In the genomic region with DNA sequence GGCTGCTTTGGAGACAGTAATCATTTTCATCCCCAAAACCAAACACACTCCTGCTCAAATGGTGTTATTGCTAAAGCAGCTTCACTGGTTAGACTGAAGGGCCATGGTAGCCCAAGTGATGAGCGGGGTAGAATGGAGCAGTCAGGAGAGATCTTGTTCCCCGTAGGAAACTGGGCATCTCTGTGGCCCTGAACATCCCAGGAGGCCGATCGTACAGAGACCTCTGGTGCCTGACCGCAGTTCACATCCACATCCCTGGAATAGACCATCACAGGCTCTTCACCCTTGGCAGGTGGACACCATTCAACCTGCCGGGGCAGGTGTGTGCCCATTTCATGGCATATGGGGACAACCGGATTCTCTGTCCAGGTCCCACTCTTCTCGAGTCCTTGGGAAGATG, we compare ENCODE assay signal across 9 cellular contexts. TPM values are rescaled to one million over a fixed set of nuclear protein-coding genes. Genes with fewer than 3 reads are reported as not detected.
A peak's percentile ranks its signal among the peaks of the same experiment; 100 is the strongest.
DNase-seq lines count a peak whose midpoint lies in the region; ATAC-seq and TF ChIP-seq lines count a peak whose summit lies in the region.
"Not testable (repeated sequence)": the region's sequence is repeated elsewhere in the genome, so short reads cannot be mapped to it uniquely, and the experiment has no call there.
"Had no signal": no experiment of that assay in that cellular context is flagged by ENCODE, and none has a peak within 500 bp of the region (broad histone marks: within the 10 kb centered on the region; RNA-seq: fewer than 3 reads in every experiment).

No MANE protein-coding gene starts in this region.

- not testable (repeated sequence) for TF ChIP-seq POLR2A in prostate gland (IDR thresholded peaks at IDR 0.05)

- not testable (repeated sequence) for H3K27me3 ChIP-seq in colonic mucosa; prostate gland (replicated peaks; ENCODE audit: insufficient read depth)

- H3K36me3 ChIP-seq in colonic mucosa, prostate gland: not testable (repeated sequence)

- H3K4me3 Mint-ChIP-seq in activated CD4-positive, alpha-beta T cell treated with anti-CD3 and anti-CD28 coated beads, Interleukin-2, amount 10 ng/mL, durations not matched to agents 7 days and 5 days; activated CD8-positive, alpha-beta memory T cell treated with anti-CD3 and anti-CD28 coated beads, Interleukin-2, amount 10 ng/mL, durations not matched to agents 7 days and 5 days; osteocyte (ENCODE audit: unreplicated experiment); type B pancreatic cell: not testable (repeated sequence)

- not testable (repeated sequence) for H3K9me3 Mint-ChIP-seq in activated CD4-positive, alpha-beta T cell treated with anti-CD3 and anti-CD28 coated beads, Interleukin-2, amount 10 ng/mL, durations not matched to agents 7 days and 5 days; activated CD8-positive, alpha-beta memory T cell treated with anti-CD3 and anti-CD28 coated beads, Interleukin-2, amount 10 ng/mL, durations not matched to agents 7 days and 5 days (ENCODE audit: low read depth); osteocyte (ENCODE audit: unreplicated experiment); type B pancreatic cell

- 94% methylated on average over 8 of the region's 8 CpGs for WGBS in prostate gland

- not testable (repeated sequence) for H3K27ac Mint-ChIP-seq in activated CD4-positive, alpha-beta T cell treated with anti-CD3 and anti-CD28 coated beads, Interleukin-2, amount 10 ng/mL, durations not matched to agents 7 days and 5 days; activated CD8-positive, alpha-beta memory T cell treated with anti-CD3 and anti-CD28 coated beads, Interleukin-2, amount 10 ng/mL, durations not matched to agents 7 days and 5 days; osteocyte (ENCODE audit: unreplicated experiment); type B pancreatic cell

- ATAC-seq in activated CD8-positive, alpha-beta memory T cell treated with anti-CD3 and anti-CD28 coated beads, Interleukin-2, amount 10 ng/mL, durations not matched to agents 7 days and 5 days; left ventricle myocardium superior: not testable (repeated sequence)

- H3K27me3 Mint-ChIP-seq in activated CD4-positive, alpha-beta T cell treated with anti-CD3 and anti-CD28 coated beads, Interleukin-2, amount 10 ng/mL, durations not matched to agents 7 days and 5 days; activated CD8-positive, alpha-beta memory T cell treated with anti-CD3 and anti-CD28 coated beads, Interleukin-2, amount 10 ng/mL, durations not matched to agents 7 days and 5 days; osteocyte (ENCODE audit: unreplicated experiment): not testable (repeated sequence)
- peaks cover 19% of the 10 kb centered on the region for H3K27me3 Mint-ChIP-seq in type B pancreatic cell

- H3K4me1 ChIP-seq in colonic mucosa; prostate gland (replicated peaks): not testable (repeated sequence)

- H3K36me3 Mint-ChIP-seq in activated CD4-positive, alpha-beta T cell treated with anti-CD3 and anti-CD28 coated beads, Interleukin-2, amount 10 ng/mL, durations not matched to agents 7 days and 5 days (ENCODE audit: low read depth); activated CD8-positive, alpha-beta memory T cell treated with anti-CD3 and anti-CD28 coated beads, Interleukin-2, amount 10 ng/mL, durations not matched to agents 7 days and 5 days; osteocyte (ENCODE audit: unreplicated experiment); type B pancreatic cell: not testable (repeated sequence)

- not testable (repeated sequence) for H3K27ac ChIP-seq in colonic mucosa, prostate gland

- TF ChIP-seq CTCF in colonic mucosa (IDR thresholded peaks at IDR 0.05); osteocyte (IDR thresholded peaks at IDR 0.05); prostate gland (IDR thresholded peaks at IDR 0.05); type B pancreatic cell (conservative IDR thresholded peaks at IDR 0.05): not testable (repeated sequence)

- DNase-seq in activated CD4-positive, alpha-beta T cell treated with anti-CD3 and anti-CD28 coated beads, Interleukin-2, amount 10 ng/mL, durations not matched to agents 7 days and 5 days: peak; percentile 3
- peak; percentile 37 for DNase-seq in activated CD8-positive, alpha-beta memory T cell treated with anti-CD3 and anti-CD28 coated beads, Interleukin-2, amount 10 ng/mL, durations not matched to agents 7 days and 5 days
- DNase-seq in colonic mucosa (peak; percentile 12), left ventricle myocardium superior (peak; percentile 8), mucosa of gallbladder (ENCODE audit: low spot score) (peak; percentile 4), osteocyte (ENCODE audit: extremely low spot score, unreplicated experiment) (peak; percentile 57), prostate gland (ENCODE audit: low spot score) (peak; percentile 1), type B pancreatic cell (ENCODE audit: extremely low spot score, unreplicated experiment) (peak; percentile 37)

- POLR2A ChIA-PET in activated CD4-positive, alpha-beta T cell treated with anti-CD3 and anti-CD28 coated beads, Interleukin-2, amount 10 ng/mL, durations not matched to agents 7 days and 5 days (lab: Charles Lee): not testable (repeated sequence)

- intact Hi-C loops in colonic mucosa (cut with DNase I); left ventricle myocardium superior (cut with micrococcal nuclease); prostate gland (cut with DNase I): not testable (repeated sequence)

- H3K4me3 ChIP-seq in colonic mucosa, prostate gland: not testable (repeated sequence)

- not testable (repeated sequence) for H3K9me3 ChIP-seq in colonic mucosa, prostate gland

- CTCF ChIA-PET in activated CD4-positive, alpha-beta T cell treated with anti-CD3 and anti-CD28 coated beads, Interleukin-2, amount 10 ng/mL, durations not matched to agents 7 days and 5 days (lab: Charles Lee); activated CD8-positive, alpha-beta memory T cell treated with anti-CD3 and anti-CD28 coated beads, Interleukin-2, amount 10 ng/mL, durations not matched to agents 7 days and 5 days (lab: Charles Lee): not testable (repeated sequence)

- not testable (repeated sequence) for H3K4me1 Mint-ChIP-seq in activated CD4-positive, alpha-beta T cell treated with anti-CD3 and anti-CD28 coated beads, Interleukin-2, amount 10 ng/mL, durations not matched to agents 7 days and 5 days; activated CD8-positive, alpha-beta memory T cell treated with anti-CD3 and anti-CD28 coated beads, Interleukin-2, amount 10 ng/mL, durations not matched to agents 7 days and 5 days; osteocyte (ENCODE audit: unreplicated experiment); type B pancreatic cell (ENCODE audit: unreplicated experiment)

- not testable (repeated sequence) for H3K9ac ChIP-seq in colonic mucosa (ENCODE audit: low read depth in 2 of 2, low read length in 2 of 2)

RNA-seq across cellular contexts. Expression of gene USP6, which starts 13.9 kb away (rescaled TPM):
- under 1 TPM; 0.05 to 0.06 TPM for total RNA-seq in activated CD4-positive, alpha-beta T cell treated with anti-CD3 and anti-CD28 coated beads, Interleukin-2, amount 10 ng/mL, durations not matched to agents 7 days and 5 days
- under 1 TPM; 0.03 to 0.07 TPM for total RNA-seq in activated CD8-positive, alpha-beta memory T cell treated with anti-CD3 and anti-CD28 coated beads, Interleukin-2, amount 10 ng/mL, durations not matched to agents 7 days and 5 days
- total RNA-seq in colonic mucosa (under 1 TPM in 1 of 2 donors, not detected in 1; 0.13 TPM), left ventricle myocardium superior (0.15 TPM), mucosa of gallbladder (0.09 TPM), osteocyte (0.13 and 0.16 TPM in 2 replicates), prostate gland (1 to 10 TPM; 1.4 to 6.8 TPM), type B pancreatic cell (ENCODE audit: low replicate concordance) (0.07 and 0.22 TPM in 2 replicates)
- total RNA-seq: CD4-positive, CD25-positive, alpha-beta regulatory T cell had no signal

RNA-seq across cellular contexts. Expression of gene ZNF232, which starts 18.1 kb away (rescaled TPM):
- 10 to 100 TPM in 1 of 2 experiments, 1 to 10 TPM in 1; 9.3 to 12.0 TPM for total RNA-seq in activated CD4-positive, alpha-beta T cell treated with anti-CD3 and anti-CD28 coated beads, Interleukin-2, amount 10 ng/mL, durations not matched to agents 7 days and 5 days
- total RNA-seq in activated CD8-positive, alpha-beta memory T cell treated with anti-CD3 and anti-CD28 coated beads, Interleukin-2, amount 10 ng/mL, durations not matched to agents 7 days and 5 days: 10 to 100 TPM in 1 of 2 experiments, 1 to 10 TPM in 1; 8.6 to 10.7 TPM
- total RNA-seq in colonic mucosa (10 to 100 TPM in 1 of 2 donors, 1 to 10 TPM in 1; 8.0 to 10.9 TPM), left ventricle myocardium superior (2.6 TPM), mucosa of gallbladder (9.6 TPM), osteocyte (7.9 and 8.5 TPM in 2 replicates), prostate gland (10 to 100 TPM; 14.3 TPM), type B pancreatic cell (ENCODE audit: low replicate concordance) (16.2 and 25.8 TPM in 2 replicates)

RNA-seq across cellular contexts. Expression of gene ZFP3, which starts 51.5 kb away (rescaled TPM):
- total RNA-seq in activated CD4-positive, alpha-beta T cell treated with anti-CD3 and anti-CD28 coated beads, Interleukin-2, amount 10 ng/mL, durations not matched to agents 7 days and 5 days: 1 to 10 TPM; 6.5 to 7.5 TPM
- total RNA-seq in activated CD8-positive, alpha-beta memory T cell treated with anti-CD3 and anti-CD28 coated beads, Interleukin-2, amount 10 ng/mL, durations not matched to agents 7 days and 5 days: 1 to 10 TPM; 1.9 to 2.9 TPM
- 1 to 10 TPM; 6.2 to 6.3 TPM for total RNA-seq in colonic mucosa
- total RNA-seq in left ventricle myocardium superior: 11.1 TPM
- 8.7 TPM for total RNA-seq in mucosa of gallbladder
- total RNA-seq in osteocyte: 0.78 and 0.86 TPM in 2 replicates
- total RNA-seq in prostate gland: 1 to 10 TPM; 5.4 to 8.5 TPM
- total RNA-seq in type B pancreatic cell (ENCODE audit: low replicate concordance): 0.53 and 2.3 TPM in 2 replicates

Comparison
In these comparisons a context has a peak if more than half of its experiments do, and no peak if none do; other contexts are left out.
1. DNase-seq: peak in every context shown above with its lines; median percentile 57 in osteocyte; 37 in activated CD8-positive, alpha-beta memory T cell treated with anti-CD3 and anti-CD28 coated beads, Interleukin-2, amount 10 ng/mL, durations not matched to agents 7 days and 5 days; 37 in type B pancreatic cell; 12 in colonic mucosa; 8 in left ventricle myocardium superior; 4 in mucosa of gallbladder; 3 in activated CD4-positive, alpha-beta T cell treated with anti-CD3 and anti-CD28 coated beads, Interleukin-2, amount 10 ng/mL, durations not matched to agents 7 days and 5 days; 1 in prostate gland.